ENCODE assay signal across 2 cellular contexts in the genomic region with DNA sequence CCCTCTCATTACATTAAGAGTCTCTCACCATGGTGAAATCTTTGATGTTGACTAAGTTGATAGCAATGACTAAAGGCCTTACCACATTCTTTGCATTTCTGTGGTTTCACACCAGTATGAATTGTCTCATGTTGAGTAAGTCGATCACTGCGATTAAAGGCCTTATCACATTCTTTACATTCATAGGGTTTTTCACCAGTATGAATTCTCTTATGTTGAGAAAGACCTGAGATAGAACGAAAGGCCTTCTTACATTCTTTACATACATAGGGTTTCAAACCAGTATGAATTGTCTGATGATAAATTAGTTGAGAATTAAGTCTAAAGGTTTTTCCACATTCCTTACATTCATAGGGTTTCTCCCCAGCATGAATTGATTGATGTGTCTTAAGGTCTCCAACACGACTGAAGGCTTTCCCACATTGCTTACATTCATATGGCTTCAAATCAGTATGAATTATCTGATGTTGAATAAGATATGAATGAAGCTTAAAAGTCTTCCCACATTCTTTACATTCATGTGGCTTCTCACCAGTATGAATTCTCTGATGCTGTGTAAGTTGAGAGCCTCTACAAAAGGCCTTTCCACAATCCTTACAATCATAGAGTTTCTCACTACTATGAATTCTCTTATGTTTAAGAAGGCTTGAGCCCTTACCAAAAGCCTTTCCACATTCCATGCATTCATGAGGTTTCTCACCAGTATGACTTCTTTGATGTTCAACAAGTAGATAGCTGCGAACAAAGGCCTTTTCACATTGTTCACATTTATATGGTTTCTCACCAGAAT.
TF ChIP-seq lines count a peak whose summit lies in the region.

No MANE protein-coding gene starts in this region.

TF ChIP-seq in IMR-90, 13 proteins besides CTCF, POLR2A, EP300 and RAD21:
- TF ChIP-seq, protein P1, sequence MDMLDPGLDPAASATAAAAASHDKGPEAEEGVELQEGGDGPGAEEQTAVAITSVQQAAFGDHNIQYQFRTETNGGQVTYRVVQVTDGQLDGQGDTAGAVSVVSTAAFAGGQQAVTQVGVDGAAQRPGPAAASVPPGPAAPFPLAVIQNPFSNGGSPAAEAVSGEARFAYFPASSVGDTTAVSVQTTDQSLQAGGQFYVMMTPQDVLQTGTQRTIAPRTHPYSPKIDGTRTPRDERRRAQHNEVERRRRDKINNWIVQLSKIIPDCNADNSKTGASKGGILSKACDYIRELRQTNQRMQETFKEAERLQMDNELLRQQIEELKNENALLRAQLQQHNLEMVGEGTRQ (IDR thresholded peaks at IDR 0.05; ENCODE audit: low read depth, low read length): no peak
- no peak for TF ChIP-seq CHD1 (IDR thresholded peaks at IDR 0.05; ENCODE audit: low read depth, low read length)
- TF ChIP-seq MAZ (IDR thresholded peaks at IDR 0.05; ENCODE audit: borderline replicate concordance, low read depth, low read length): no peak
- no peak for TF ChIP-seq RCOR1 (IDR thresholded peaks at IDR 0.05; ENCODE audit: insufficient replicate concordance, low read length)
- no peak for TF ChIP-seq CEBPB (IDR thresholded peaks at IDR 0.05; ENCODE audit: low read depth, low read length)
- TF ChIP-seq BHLHE40 (IDR thresholded peaks at IDR 0.05; ENCODE audit: low read depth, low read length): no peak
- no peak for TF ChIP-seq RFX5 (IDR thresholded peaks at IDR 0.05; ENCODE audit: low read depth, low read length)
- no peak for TF ChIP-seq NFE2L2 (IDR thresholded peaks at IDR 0.05; ENCODE audit: low read depth, low read length)
- TF ChIP-seq ELK1 (IDR thresholded peaks at IDR 0.05; ENCODE audit: borderline replicate concordance, low read depth, low read length): no peak
- no peak for TF ChIP-seq FOS (IDR thresholded peaks at IDR 0.05; ENCODE audit: low read depth, low read length)
- TF ChIP-seq MAFK (IDR thresholded peaks at IDR 0.05; ENCODE audit: low read depth, low read length): no peak
- TF ChIP-seq MXI1 (IDR thresholded peaks at IDR 0.05; ENCODE audit: borderline replicate concordance, low read depth, low read length): no peak
- TF ChIP-seq SMC3 (IDR thresholded peaks at IDR 0.05; ENCODE audit: low read depth, low read length): no peak

TF ChIP-seq in liver, 16 proteins besides CTCF, POLR2A, EP300 and RAD21 (continued from another document):
- TF ChIP-seq MAX (IDR thresholded peaks at IDR 0.05) (no peak), REST (IDR thresholded peaks at IDR 0.05) (no peak), NR2F2 (IDR thresholded peaks at IDR 0.05) (no peak), RXRA (IDR thresholded peaks at IDR 0.05) (no peak), TAF1 (conservative IDR thresholded peaks at IDR 0.05) (no peak), GABPA (IDR thresholded peaks at IDR 0.05 in 1 of 2, conservative IDR thresholded peaks at IDR 0.05 in 1 of 2) (no peak), HNF4A (conservative IDR thresholded peaks at IDR 0.05) (no peak), FOXA2 (IDR thresholded peaks at IDR 0.05) (no peak), EGR1 (IDR thresholded peaks at IDR 0.05; ENCODE audit: low read depth in 2 of 2) (no peak), ZBTB33 (IDR thresholded peaks at IDR 0.05) (no peak), HNF4G (IDR thresholded peaks at IDR 0.05) (no peak)
- TF ChIP-seq, protein P2, sequence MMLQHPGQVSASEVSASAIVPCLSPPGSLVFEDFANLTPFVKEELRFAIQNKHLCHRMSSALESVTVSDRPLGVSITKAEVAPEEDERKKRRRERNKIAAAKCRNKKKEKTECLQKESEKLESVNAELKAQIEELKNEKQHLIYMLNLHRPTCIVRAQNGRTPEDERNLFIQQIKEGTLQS (IDR thresholded peaks at IDR 0.05): no peak
